17 cellular contexts compared by ENCODE assay signal in the genomic region with DNA sequence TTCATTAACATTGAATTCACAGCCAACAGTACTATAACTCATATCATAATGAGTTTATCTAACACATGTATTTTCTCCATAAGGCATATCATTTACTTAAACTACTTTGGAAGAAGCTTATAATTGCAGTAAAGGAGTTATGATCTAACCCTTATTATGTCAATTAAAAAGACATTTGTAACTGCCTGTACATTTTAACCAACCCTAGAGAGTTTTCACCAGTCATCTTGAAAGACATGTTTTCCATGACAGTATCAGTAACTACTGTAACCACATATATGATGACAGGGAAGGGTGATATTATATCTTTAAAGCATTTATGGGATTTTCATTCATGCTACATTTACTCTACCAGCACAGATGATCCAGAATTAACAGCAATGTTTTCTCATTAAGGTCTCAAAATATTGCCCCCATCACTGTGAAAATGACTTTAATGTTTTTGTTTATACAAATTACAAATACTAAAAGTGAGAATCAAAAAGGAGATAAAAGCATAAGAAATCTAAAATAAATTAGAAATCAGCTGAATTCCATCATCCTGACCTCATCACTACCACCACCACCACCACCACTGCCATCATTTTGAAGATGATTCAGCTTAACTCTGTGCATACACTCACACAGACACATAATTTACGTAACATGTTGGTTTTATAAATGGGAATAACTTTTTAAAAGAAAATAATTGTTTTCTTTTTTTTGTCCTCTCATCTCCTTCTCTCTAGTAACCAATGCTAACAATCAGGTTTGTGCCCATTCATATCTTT. TPM values are rescaled to one million over a fixed set of nuclear protein-coding genes. Genes with fewer than 3 reads are reported as not detected.
DNase-seq lines count a peak whose midpoint lies in the region; ATAC-seq, FAIRE-seq and TF ChIP-seq lines count a peak whose summit lies in the region.
"Had no signal": no experiment of that assay in that cellular context is flagged by ENCODE, and none has a peak within 500 bp of the region (broad histone marks: within the 10 kb centered on the region; RNA-seq: fewer than 3 reads in every experiment).

No MANE protein-coding gene starts in this region.

- H2AFZ ChIP-seq in SK-N-SH (ENCODE audit: low read depth) = no peak overlapping the region

- TF ChIP-seq EP300 in A549 (IDR thresholded peaks at IDR 0.05) = no peak
- no peak for TF ChIP-seq EP300 in SK-N-SH (IDR thresholded peaks at IDR 0.05; ENCODE audit: borderline replicate concordance in 1 of 2, low read depth in 1 of 2, low read length in 1 of 2)

- no peaks in the 10 kb centered on the region for H3K9me2 ChIP-seq in SK-N-SH

- H4K20me1 ChIP-seq in SK-N-SH (ENCODE audit: insufficient read depth) = peaks cover 5% of the 10 kb centered on the region; the same call in 1 of the 2 replicates

- POLR2A ChIA-PET in A549 (lab: Yijun Ruan, JAX) = no interaction called here
- POLR2A ChIA-PET in SK-N-SH (lab: Yijun Ruan, JAX) = no interaction called here

- WGBS in A549 (ENCODE audit: missing lambda C conversion rate) = 82% methylated on average over 1 of the region's 1 CpG
- 63% methylated on average over 1 of the region's 1 CpG for WGBS in SK-N-SH (ENCODE audit: low lambda C conversion rate)

- DNase-seq in A549 (ENCODE audit: low read depth in 1 of 2, low spot score in 1 of 2) (no peak), EL (peak; percentile 73), SK-N-SH (no peak), fibroblast of villous mesenchyme (ENCODE audit: low read depth) (peak; percentile 33), NCI-H1105 (lab: John Stamatoyannopoulos, UW) (no peak), NCI-H82 treated with DMSO at 0.1 percent for 48 hours (lab: John Stamatoyannopoulos, UW; ENCODE audit: unreplicated experiment) (no peak)
- DNase-seq: activated B cell treated with CpG ODN at 0.5 μM for 24 hours; effector memory CD4-positive, alpha-beta T cell; NCI-H1092 treated with DMSO at 0.1 percent for 48 hours; NCI-H2227 treated with DMSO at 0.1 percent for 48 hours; posterior cingulate gyrus; stimulated activated CD4-positive, alpha-beta T cell treated with anti-CD3 and anti-CD28 coated beads, Interleukin-15, amount 100 ng/mL, for 24 hours; SW 1271 had no signal

- no peak for TF ChIP-seq POLR2A in A549 (IDR thresholded peaks at IDR 0.05; ENCODE audit: low read length)

- H3K27ac ChIP-seq in A549 (no peak overlapping the region), SK-N-SH (ENCODE audit: low read depth in 2 of 2, low read length in 1 of 2) (peak overlapping the region in 1 of 2 experiments; percentile 55; a peak in 2 of 4 replicates)
- H3K27ac ChIP-seq: C4-2B had no signal

- peaks cover 25% of the 10 kb centered on the region for H3F3A ChIP-seq in SK-N-SH (replicated peaks; ENCODE audit: insufficient read depth)

- TF ChIP-seq RAD21 in A549 (conservative IDR thresholded peaks at IDR 0.05 in 1 of 2, IDR thresholded peaks at IDR 0.05 in 1 of 2) (no peak), SK-N-SH (IDR thresholded peaks at IDR 0.05; ENCODE audit: low read length) (no peak)

- 0 out of 3 replicates have a peak overlapping the region, but pooled peaks have one; percentile 5 for H3K4me2 ChIP-seq in A549
- H3K4me2 ChIP-seq in SK-N-SH = no peak overlapping the region

- H3K36me3 ChIP-seq in SK-N-SH (replicated peaks in 1 of 2; ENCODE audit: control insufficient read depth in 1 of 2, insufficient read depth in 2 of 2, low read length in 1 of 2) = peaks cover 18 to 35% of the 10 kb centered on the region in 2 experiments

- H3K79me2 ChIP-seq in SK-N-SH (ENCODE audit: insufficient read depth) = peaks cover 79% of the 10 kb centered on the region

- CTCF ChIA-PET in A549 (lab: Yijun Ruan, JAX) = interaction anchor here (0.6 kb wide), 1 partner anchor 351 kb away, joined by 3 read pairs; no protein-coding TSS in a partner anchor
- CTCF ChIA-PET in SK-N-SH (lab: Yijun Ruan, JAX) = interaction anchor here (1.2 to 2.3 kb wide), 4 partner anchors 10 to 341 kb away, joined by 3 to 5 read pairs (median 3); no protein-coding TSS in a partner anchor

- ATAC-seq in A549 (no peak; a peak in 1 of 6 replicates), HG03280 (IDR thresholded peaks at IDR 0.05; ENCODE audit: unreplicated experiment) (no peak), GM21737 (IDR thresholded peaks at IDR 0.05; ENCODE audit: unreplicated experiment) (no peak)

- TF ChIP-seq CTCF in A549 (IDR thresholded peaks at IDR 0.05) (no peak), SK-N-SH (IDR thresholded peaks at IDR 0.05) (no peak), fibroblast of villous mesenchyme (IDR thresholded peaks at IDR 0.05; ENCODE audit: insufficient read depth, low read depth, low read length) (no peak)

- H3K9me3 ChIP-seq in A549 (no peaks in the 10 kb centered on the region), SK-N-SH (no peaks in the 10 kb centered on the region)

- no peaks in the 10 kb centered on the region for H3K27me3 ChIP-seq in SK-N-SH (ENCODE audit: insufficient read depth)

- FAIRE-seq in A549 (lab: Jason Lieb, UNC) = no peak
- FAIRE-seq: keratinocyte had no signal

- H3K4me3 ChIP-seq in A549 (no peak overlapping the region), SK-N-SH (ENCODE audit: low read depth in 2 of 2, low read length in 1 of 2) (no peak overlapping the region), fibroblast of villous mesenchyme (ENCODE audit: low read depth, low read length) (no peak overlapping the region)

- no peak overlapping the region for H3K9ac ChIP-seq in SK-N-SH

- H3K4me1 ChIP-seq in A549 = peaks cover 44% of the 10 kb centered on the region
- H3K4me1 ChIP-seq in SK-N-SH (ENCODE audit: control insufficient read depth in 1 of 2, insufficient read depth in 2 of 2, low read depth in 1 of 2, low read length in 1 of 2) = peaks cover 11% of the 10 kb centered on the region in 2 experiments; a peak in 3 of 4 replicates

TF ChIP-seq in A549, 52 proteins besides CTCF, POLR2A, EP300 and RAD21 (continues in another document):
- TF ChIP-seq, protein P1, sequence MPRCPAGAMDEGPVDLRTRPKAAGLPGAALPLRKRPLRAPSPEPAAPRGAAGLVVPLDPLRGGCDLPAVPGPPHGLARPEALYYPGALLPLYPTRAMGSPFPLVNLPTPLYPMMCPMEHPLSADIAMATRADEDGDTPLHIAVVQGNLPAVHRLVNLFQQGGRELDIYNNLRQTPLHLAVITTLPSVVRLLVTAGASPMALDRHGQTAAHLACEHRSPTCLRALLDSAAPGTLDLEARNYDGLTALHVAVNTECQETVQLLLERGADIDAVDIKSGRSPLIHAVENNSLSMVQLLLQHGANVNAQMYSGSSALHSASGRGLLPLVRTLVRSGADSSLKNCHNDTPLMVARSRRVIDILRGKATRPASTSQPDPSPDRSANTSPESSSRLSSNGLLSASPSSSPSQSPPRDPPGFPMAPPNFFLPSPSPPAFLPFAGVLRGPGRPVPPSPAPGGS (IDR thresholded peaks at IDR 0.05) = no peak
- no peak for TF ChIP-seq SMC3 (IDR thresholded peaks at IDR 0.05)

TF ChIP-seq in SK-N-SH, 30 proteins besides CTCF, POLR2A, EP300 and RAD21 (continues in another document):
- TF ChIP-seq POLR2AphosphoS5 (IDR thresholded peaks at IDR 0.05; ENCODE audit: low read depth, low read length) (no peak), RXRA (IDR thresholded peaks at IDR 0.05; ENCODE audit: borderline replicate concordance, low read depth) (no peak), NFIC (IDR thresholded peaks at IDR 0.05; ENCODE audit: borderline replicate concordance) (no peak), MEF2A (IDR thresholded peaks at IDR 0.05; ENCODE audit: borderline replicate concordance, low read depth) (no peak), FOXM1 (IDR thresholded peaks at IDR 0.05; ENCODE audit: low read depth) (no peak), TCF12 (IDR thresholded peaks at IDR 0.05) (peak; percentile 31; the same call in 1 of the 2 replicates), GABPA (IDR thresholded peaks at IDR 0.05; ENCODE audit: low read depth) (no peak), USF2 (IDR thresholded peaks at IDR 0.05; ENCODE audit: borderline replicate concordance, low read depth, low read length) (no peak), ELF1 (IDR thresholded peaks at IDR 0.05) (no peak), EZH2phosphoT487 (IDR thresholded peaks at IDR 0.05; ENCODE audit: borderline replicate concordance, low read depth) (no peak)
- TF ChIP-seq, protein P2, sequence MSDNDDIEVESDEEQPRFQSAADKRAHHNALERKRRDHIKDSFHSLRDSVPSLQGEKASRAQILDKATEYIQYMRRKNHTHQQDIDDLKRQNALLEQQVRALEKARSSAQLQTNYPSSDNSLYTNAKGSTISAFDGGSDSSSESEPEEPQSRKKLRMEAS (IDR thresholded peaks at IDR 0.05; ENCODE audit: low read depth) = no peak

RNA-seq across cellular contexts. Expression of gene MKLN1, which starts 53.6 kb away (rescaled TPM):
- 84.5 and 109 TPM in 2 replicates for polyA plus RNA-seq in A549 (2011; rRNA removed)
- polyA plus RNA-seq in A549 (2012; cell fraction: cytosol; rRNA removed) = 17.5 and 18.5 TPM in 2 replicates
- 10.8 and 17.1 TPM in 2 replicates for polyA plus RNA-seq in A549 (2012; cell fraction: nucleus; rRNA removed)
- polyA plus RNA-seq in A549 (2017; fragmentation: RNase III; extraction: RNeasy Plus Mini Kit Qiagen cat#74134 plus additional on column Dnase treatment) = 39.6 to 46.4 TPM (median 39.6 TPM) in 3 replicates
- polyA minus RNA-seq in A549 (2011; rRNA and poly(A)+ RNA removed) = 154 and 176 TPM in 2 replicates
- 11.0 and 16.1 TPM in 2 replicates for polyA plus RNA-seq in SK-N-SH (2012; rRNA removed)
- 13.5 and 14.0 TPM in 2 replicates for polyA plus RNA-seq in SK-N-SH (2012; cell fraction: cytosol; rRNA removed)
- 21.1 and 29.9 TPM in 2 replicates for polyA plus RNA-seq in SK-N-SH (2012; cell fraction: nucleus; rRNA removed)
- 44.1 and 72.5 TPM in 2 replicates for total RNA-seq in fibroblast of villous mesenchyme

Comparison
In these comparisons a context has a peak if more than half of its experiments do, and no peak if none do; other contexts are left out.
1. DNase-seq: peak in EL (single experiment) and fibroblast of villous mesenchyme (single experiment); none in A549 (0 of 2), SK-N-SH (single experiment), NCI-H1105 (single experiment) and NCI-H82 treated with DMSO at 0.1 percent for 48 hours (single experiment).
2. Of the 12 proteins assayed by ChIP-seq in both A549 and SK-N-SH: peak only in A549: none; only in SK-N-SH: FOSL2 and PBX3; in both: none; in neither: 10.